17 cellular contexts compared by ENCODE assay signal in the genomic region with DNA sequence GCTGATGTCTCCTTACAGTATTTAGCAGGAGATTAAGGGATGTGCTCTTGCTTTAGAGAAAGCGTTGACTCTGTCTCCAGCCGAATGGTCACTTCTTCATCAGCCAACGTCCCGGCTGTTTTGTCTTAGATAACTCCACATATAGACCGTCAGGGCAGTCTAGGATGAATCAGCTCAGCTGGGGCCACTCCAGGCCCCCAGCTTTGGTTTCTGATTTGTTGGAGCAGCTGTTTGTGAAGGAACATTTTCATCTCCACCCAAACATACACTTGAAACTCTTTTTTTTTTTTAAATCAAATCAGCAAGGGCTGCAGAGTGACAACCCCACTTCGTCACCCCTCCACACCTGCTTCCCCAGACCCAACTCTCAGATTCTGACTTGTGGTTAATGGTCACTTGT.
A peak's percentile ranks its signal among the peaks of the same experiment; 100 is the strongest.
DNase-seq lines count a peak whose midpoint lies in the region; ATAC-seq, FAIRE-seq and TF ChIP-seq lines count a peak whose summit lies in the region.
"Had no signal": no experiment of that assay in that cellular context is flagged by ENCODE, and none has a peak within 500 bp of the region (broad histone marks: within the 10 kb centered on the region; RNA-seq: fewer than 3 reads in every experiment).

No MANE protein-coding gene starts in this region.

- peaks cover 16% of the 10 kb centered on the region for H3K4me1 Mint-ChIP-seq in GM23338
- peaks cover 41% of the 10 kb centered on the region for H3K4me1 Mint-ChIP-seq in nephron
- peaks cover 1% of the 10 kb centered on the region for H3K4me1 Mint-ChIP-seq in progenitor cell of endocrine pancreas (ENCODE audit: low read depth)

- TF ChIP-seq CTCF in GM23338 (conservative IDR thresholded peaks at IDR 0.05; ENCODE audit: low read depth in 2 of 2) (no peak), K562 (IDR thresholded peaks at IDR 0.05 in 2 of 3, conservative IDR thresholded peaks at IDR 0.05 in 1 of 3; ENCODE audit: insufficient read depth in 2 of 3, low read depth in 1 of 3, low read length in 3 of 3) (no peak), nephron (IDR thresholded peaks at IDR 0.05; ENCODE audit: unreplicated experiment in 3 of 3) (no peak), progenitor cell of endocrine pancreas (IDR thresholded peaks at IDR 0.05; ENCODE audit: unreplicated experiment) (no peak), BE2C (IDR thresholded peaks at IDR 0.05; ENCODE audit: low read depth, low read length) (no peak)

- H3K4me1 ChIP-seq in GM23338 (ENCODE audit: insufficient read depth) (peaks cover 15% of the 10 kb centered on the region; the same call in 1 of the 2 replicates), K562 (replicated peaks in 1 of 2; ENCODE audit: control insufficient read depth in 2 of 2, insufficient read depth in 2 of 2, low read length in 2 of 2) (peaks cover 0 to 5% of the 10 kb centered on the region in 2 experiments; a peak in 1 of 5 replicates), skeletal muscle tissue (ENCODE audit: control insufficient read depth in 3 of 3, insufficient read depth in 3 of 3, low read length in 3 of 3) (peaks cover 27 to 48% (median 37%) of the 10 kb centered on the region in 3 donors), BE2C (no peaks in the 10 kb centered on the region)

- no peak for FAIRE-seq in K562 (lab: Jason Lieb, UNC)
- FAIRE-seq: GM12891 had no signal

- H3K27ac ChIP-seq in GM23338 (ENCODE audit: low read depth) (no peak overlapping the region), K562 (ENCODE audit: extremely low read depth, low read depth, low read length) (no peak overlapping the region), skeletal muscle tissue (ENCODE audit: low read depth, low read length) (peak overlapping the region; percentile 22)
- H3K27ac ChIP-seq: BLaER1 treated with 17β-estradiol and CSF1 and Interleukin-3, amounts not matched to agents 10 nM and 100 nM; HL-60 had no signal

- no peaks in the 10 kb centered on the region for H3F3A ChIP-seq in GM23338 (replicated peaks; ENCODE audit: low read depth)

- H3K9me1 ChIP-seq in K562 (ENCODE audit: control insufficient read depth, insufficient read depth, low read length) = no peaks in the 10 kb centered on the region

- no peak for TF ChIP-seq POLR2A in K562 (conservative IDR thresholded peaks at IDR 0.05)

- H3K4me3 ChIP-seq in GM23338 (no peak overlapping the region), K562 (no peak overlapping the region), skeletal muscle tissue (ENCODE audit: low read length in 3 of 3) (no peak overlapping the region), BE2C (ENCODE audit: low read depth, low read length) (no peak overlapping the region)
- H3K4me3 ChIP-seq: BLaER1 treated with 17β-estradiol and CSF1 and Interleukin-3, amounts not matched to agents 10 nM and 100 nM had no signal

- DNase-seq in GM23338 (ENCODE audit: low spot score) (no peak), K562 (ENCODE audit: extremely low read depth in 1 of 4, low spot score in 3 of 4) (peak in 1 of 4 experiments; percentile 9), progenitor cell of endocrine pancreas (ENCODE audit: low spot score, unreplicated experiment) (no peak), BE2C (no peak)
- no peak for DNase-seq in stimulated activated CD4-positive, alpha-beta T cell treated with anti-CD3 and anti-CD28 coated beads, Interleukin-4, amount 100 ng/mL, for 1 hour
- DNase-seq: 8988T; AML-193; CD4-positive, CD25-positive, alpha-beta regulatory T cell; DMS 273 treated with DMSO at 0.1 percent for 48 hours; GOT3; H9 had no signal

- TF ChIP-seq EP300 in K562 (IDR thresholded peaks at IDR 0.05; ENCODE audit: low read length) = no peak

- H3K27ac Mint-ChIP-seq in GM23338 (no peak overlapping the region), nephron (peak overlapping the region; percentile 8 to 77 (median 48)), progenitor cell of endocrine pancreas (no peak overlapping the region)
- H3K27ac Mint-ChIP-seq: CD4-positive, CD25-positive, alpha-beta regulatory T cell had no signal

- H3K36me3 ChIP-seq in GM23338 (ENCODE audit: insufficient read depth) = no peaks in the 10 kb centered on the region
- no peaks in the 10 kb centered on the region for H3K36me3 ChIP-seq in K562 (ENCODE audit: control insufficient read depth, insufficient read depth, low read length)
- no peaks in the 10 kb centered on the region for H3K36me3 ChIP-seq in skeletal muscle tissue (ENCODE audit: control insufficient read depth in 3 of 3, insufficient read depth in 3 of 3, low read length in 3 of 3)
- H3K36me3 ChIP-seq in BE2C = no peaks in the 10 kb centered on the region
- H3K36me3 ChIP-seq: BLaER1 treated with 17β-estradiol and CSF1 and Interleukin-3, amounts not matched to agents 10 nM and 100 nM had no signal

- H3K27me3 Mint-ChIP-seq in GM23338 (ENCODE audit: insufficient read depth, low read depth, poor library complexity) (peaks cover 7% of the 10 kb centered on the region), nephron (ENCODE audit: low read depth) (no peaks in the 10 kb centered on the region), progenitor cell of endocrine pancreas (peaks cover 37% of the 10 kb centered on the region)

- peaks cover 7% of the 10 kb centered on the region for H3K9me2 ChIP-seq in GM23338 (ENCODE audit: insufficient read depth)

- POLR2A ChIA-PET in K562 (lab: Yijun Ruan, JAX) = interaction anchor here (0.7 to 2.8 kb wide), 3 partner anchors 10 to 618 kb away, joined by 4 to 7 read pairs (median 5); no protein-coding TSS in a partner anchor

- H3K27me3 ChIP-seq in GM23338 (ENCODE audit: insufficient read depth) (no peaks in the 10 kb centered on the region), K562 (ENCODE audit: control insufficient read depth in 2 of 2, insufficient read depth in 2 of 2, low read length in 2 of 2) (peaks cover 59 to 67% of the 10 kb centered on the region in 2 experiments), skeletal muscle tissue (ENCODE audit: control insufficient read depth in 3 of 3, insufficient read depth in 3 of 3, low read length in 3 of 3) (no peaks in the 10 kb centered on the region), BE2C (no peaks in the 10 kb centered on the region)
- H3K27me3 ChIP-seq: BLaER1 treated with 17β-estradiol and CSF1 and Interleukin-3, amounts not matched to agents 10 nM and 100 nM had no signal

- no peak for TF ChIP-seq RAD21 in K562 (CRISPR knock-in tag; conservative IDR thresholded peaks at IDR 0.05 in 1 of 2, IDR thresholded peaks at IDR 0.05 in 1 of 2)

- ATAC-seq in GM23338 (no peak), K562 (peak; percentile 41), HG02763 (IDR thresholded peaks at IDR 0.05; ENCODE audit: unreplicated experiment) (no peak)

- no peaks in the 10 kb centered on the region for H3K79me2 ChIP-seq in GM23338 (replicated peaks; ENCODE audit: insufficient read depth)
- no peaks in the 10 kb centered on the region for H3K79me2 ChIP-seq in K562 (ENCODE audit: control insufficient read depth, insufficient read depth, low read length)

- in situ Hi-C loops in K562 (cut with MboI) = no loop called here

- CTCF ChIA-PET in K562 (lab: Yijun Ruan, JAX; ENCODE audit: low intra/inter-chr PET ratio) = no interaction called here

- H3K4me3 Mint-ChIP-seq in GM23338 = no peak overlapping the region
- H3K4me3 Mint-ChIP-seq in nephron = no peak overlapping the region
- no peak overlapping the region for H3K4me3 Mint-ChIP-seq in progenitor cell of endocrine pancreas (ENCODE audit: low read depth)
- H3K4me3 Mint-ChIP-seq: CD4-positive, CD25-positive, alpha-beta regulatory T cell; H9 had no signal

- intact Hi-C loops in K562 (cut with micrococcal nuclease) = no loop called here

- H3K4me2 ChIP-seq in GM23338 = no peak overlapping the region
- H3K4me2 ChIP-seq in K562 (ENCODE audit: insufficient read depth, low read length) = no peak overlapping the region
- H3K4me2 ChIP-seq: BLaER1 treated with 17β-estradiol and CSF1 and Interleukin-3, amounts not matched to agents 10 nM and 100 nM had no signal

- BruUV-seq in K562 (replicated peaks; lab: Mats Ljungman, UMichigan) = no TSS peak

- H4K20me1 ChIP-seq in GM23338 (replicated peaks; ENCODE audit: insufficient read depth) (no peaks in the 10 kb centered on the region), K562 (replicated peaks; ENCODE audit: control insufficient read depth, insufficient read depth, low read length) (peaks cover 3% of the 10 kb centered on the region; the same call in 1 of the 2 replicates)
- H4K20me1 ChIP-seq: BLaER1 treated with 17β-estradiol and CSF1 and Interleukin-3, amounts not matched to agents 10 nM and 100 nM had no signal

- 0% methylated on average over 6 of the region's 6 CpGs for WGBS in K562 (ENCODE audit: insufficient coverage, low coverage, missing lambda C conversion rate)

- H3K9me3 Mint-ChIP-seq in GM23338 = no peaks in the 10 kb centered on the region
- H3K9me3 Mint-ChIP-seq in nephron = no peaks in the 10 kb centered on the region
- H3K9me3 Mint-ChIP-seq in progenitor cell of endocrine pancreas (ENCODE audit: low read depth) = no peaks in the 10 kb centered on the region
- H3K9me3 Mint-ChIP-seq: H9 had no signal

- H2AFZ ChIP-seq in GM23338 = peak overlapping the region; percentile 66; the same call in 1 of the 2 replicates
- no peak overlapping the region for H2AFZ ChIP-seq in K562 (ENCODE audit: low read depth, low read length)

- H3K9ac ChIP-seq in K562 (ENCODE audit: insufficient read depth in 1 of 2, low read depth in 2 of 2, low read length in 2 of 2) = no peak overlapping the region
- H3K9ac ChIP-seq in skeletal muscle tissue (ENCODE audit: low read depth in 1 of 3, low read length in 3 of 3) = peak overlapping the region in 1 of 3 donors; percentile 25
- H3K9ac ChIP-seq: BLaER1 treated with 17β-estradiol and CSF1 and Interleukin-3, amounts not matched to agents 10 nM and 100 nM had no signal

- no peaks in the 10 kb centered on the region for H3K9me3 ChIP-seq in K562 (replicated peaks; ENCODE audit: control insufficient read depth, insufficient read depth, low read depth, low read length)
- no peaks in the 10 kb centered on the region for H3K9me3 ChIP-seq in skeletal muscle tissue (ENCODE audit: control insufficient read depth in 3 of 3, low read length in 3 of 3)
- no peaks in the 10 kb centered on the region for H3K9me3 ChIP-seq in BE2C

- H3K36me3 Mint-ChIP-seq in GM23338 (ENCODE audit: low read depth) (no peaks in the 10 kb centered on the region), nephron (ENCODE audit: low read depth) (no peaks in the 10 kb centered on the region), progenitor cell of endocrine pancreas (ENCODE audit: insufficient read depth) (no peaks in the 10 kb centered on the region)
- H3K36me3 Mint-ChIP-seq: CD4-positive, CD25-positive, alpha-beta regulatory T cell had no signal

TF ChIP-seq in GM23338, 12 proteins besides CTCF, POLR2A, EP300 and RAD21:
- TF ChIP-seq CREB1 (CRISPR knock-in tag; IDR thresholded peaks at IDR 0.05; ENCODE audit: low read depth) = no peak

TF ChIP-seq in K562, 482 proteins besides CTCF, POLR2A, EP300 and RAD21:
- TF ChIP-seq BACH1 (tag; IDR thresholded peaks at IDR 0.05) (no peak), CBFA2T2 (conservative IDR thresholded peaks at IDR 0.05) (0 out of 2 replicates have a peak, but pooled peaks have one; percentile 10), CBFA2T3 (IDR thresholded peaks at IDR 0.05) (peak; percentile 36)

Comparison
In these comparisons a context has a peak if more than half of its experiments do, and no peak if none do; other contexts are left out.
1. H3K27ac Mint-ChIP-seq: peak in nephron (3 of 3); none in GM23338 (single experiment) and progenitor cell of endocrine pancreas (single experiment).